In the genomic region with DNA sequence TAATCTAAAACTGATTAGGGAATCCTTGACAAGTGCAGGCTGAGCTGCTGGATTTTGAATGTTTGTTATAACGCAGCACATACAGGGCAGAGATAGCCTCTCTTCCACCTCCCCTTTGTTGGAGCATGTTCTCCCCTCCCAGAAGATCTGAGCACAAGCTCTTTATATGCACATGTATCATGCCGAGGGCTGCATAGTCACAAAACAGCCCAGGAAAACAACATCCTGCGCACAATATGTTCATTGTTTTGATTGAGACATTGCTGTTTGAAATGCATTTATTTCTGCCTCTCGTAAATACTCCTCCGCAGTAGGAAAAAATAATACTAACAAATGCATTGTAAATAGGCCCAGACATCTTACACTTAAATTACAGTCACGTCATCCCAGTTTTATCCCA, we compare ENCODE assay signal across 16 cellular contexts.
"Had no signal": no experiment of that assay in that cellular context is flagged by ENCODE, and none has a peak within 500 bp of the region (broad histone marks: within the 10 kb centered on the region; RNA-seq: fewer than 3 reads in every experiment).

No MANE protein-coding gene starts in this region.

- H3K9me3 ChIP-seq: pancreas, stomach, tibial artery, vagina had no signal

- FAIRE-seq: islet of Langerhans, pancreas had no signal

- H3K4me1 ChIP-seq: left ventricle myocardium inferior, pancreas, stomach, tibial artery, vagina had no signal

- ATAC-seq: activated naive CD8-positive, alpha-beta T cell treated with anti-CD3 and anti-CD28 coated beads, Interleukin-2, amount 50 U/mL, for 24 hours; pancreas had no signal

- H3K27ac ChIP-seq: left ventricle myocardium inferior, pancreas, stomach, tibial artery, vagina had no signal

- H3K4me3 ChIP-seq: left ventricle myocardium inferior, pancreas, stomach, tibial artery, vagina had no signal

- H3K27me3 ChIP-seq: pancreas, stomach, tibial artery, vagina had no signal

- DNase-seq: activated CD4-positive, alpha-beta memory T cell treated with anti-CD3 and anti-CD28 coated beads, Interleukin-2, amount 10 ng/mL, durations not matched to agents 7 days and 5 days; activated CD4-positive, alpha-beta T cell treated with anti-CD3 and anti-CD28 coated beads for 1 hour; activated naive CD4-positive, alpha-beta T cell; activated naive CD8-positive, alpha-beta T cell treated with anti-CD3 and anti-CD28 coated beads, Interleukin-2, amount 50 U/mL, for 24 hours; central memory CD4-positive, alpha-beta T cell; cortex of kidney; effector memory CD4-positive, alpha-beta T cell; left ventricle myocardium inferior; mesenchymal stem cell; nephron progenitor cell; pancreas; stomach; T-helper 9 cell; tibial artery had no signal

- H3K36me3 ChIP-seq: left ventricle myocardium inferior, pancreas, stomach, tibial artery, vagina had no signal
